In genomic region chr12:121530600-121531355, GRCh38 we compare ENCODE assay signal across 8 cellular contexts.
DNase-seq lines count a peak whose midpoint lies in the region; ATAC-seq and TF ChIP-seq lines count a peak whose summit lies in the region.

No MANE protein-coding gene starts in this region.

- no peak overlapping the region for H3K4me3 ChIP-seq in fibroblast of mammary gland (ENCODE audit: control insufficient read depth, low read depth, low read length)

- in situ Hi-C loops in GM13977 (cut with MboI; ENCODE audit: low pct_unique_long_range_greater_than_20kb, low sequenced_read_pairs, unreplicated experiment) = no loop called here

- DNase-seq in GM13977 (ENCODE audit: low spot score) (peak; percentile 56), NCI-H226 (peak; percentile 73), fibroblast of mammary gland (ENCODE audit: low read depth) (peak; percentile 84), pons (ENCODE audit: low spot score) (peak; percentile 64), HuH-7.5 (ENCODE audit: low spot score) (no peak)
- DNase-seq in activated CD8-positive, alpha-beta memory T cell treated with anti-CD3 and anti-CD28 coated beads, Interleukin-2, amount 50 U/mL, for 4 hours = peak; percentile 82

- ATAC-seq in GM21360 (IDR thresholded peaks at IDR 0.05; ENCODE audit: unreplicated experiment) (no peak), HG02852 (IDR thresholded peaks at IDR 0.05; ENCODE audit: unreplicated experiment) (no peak)

- no peak for TF ChIP-seq CTCF in GM13977 (IDR thresholded peaks at IDR 0.05; ENCODE audit: extremely low read depth, insufficient read depth, missing control alignments)
- no peak for TF ChIP-seq CTCF in fibroblast of mammary gland (conservative IDR thresholded peaks at IDR 0.05; ENCODE audit: control insufficient read depth, insufficient read depth, low read depth, low read length)
